In genomic region chr7:111103136-111103535, GRCh38 we compare ENCODE assay signal across 1 cellular context.
TF ChIP-seq lines count a peak whose summit lies in the region.

No MANE protein-coding gene starts in this region.

TF ChIP-seq in HepG2, 621 proteins besides CTCF, POLR2A, EP300 and RAD21:
- TF ChIP-seq RFXANK (CRISPR knock-in tag; IDR thresholded peaks at IDR 0.05) (no peak), BCL6 (CRISPR knock-in tag; IDR thresholded peaks at IDR 0.05) (peak; percentile 70), ZNF841 (CRISPR knock-in tag; IDR thresholded peaks at IDR 0.05; ENCODE audit: borderline replicate concordance) (no peak)
TF ChIP-seq in HepG2: peak in this region for 1.
